14 cellular contexts compared by ENCODE assay signal in the genomic region with DNA sequence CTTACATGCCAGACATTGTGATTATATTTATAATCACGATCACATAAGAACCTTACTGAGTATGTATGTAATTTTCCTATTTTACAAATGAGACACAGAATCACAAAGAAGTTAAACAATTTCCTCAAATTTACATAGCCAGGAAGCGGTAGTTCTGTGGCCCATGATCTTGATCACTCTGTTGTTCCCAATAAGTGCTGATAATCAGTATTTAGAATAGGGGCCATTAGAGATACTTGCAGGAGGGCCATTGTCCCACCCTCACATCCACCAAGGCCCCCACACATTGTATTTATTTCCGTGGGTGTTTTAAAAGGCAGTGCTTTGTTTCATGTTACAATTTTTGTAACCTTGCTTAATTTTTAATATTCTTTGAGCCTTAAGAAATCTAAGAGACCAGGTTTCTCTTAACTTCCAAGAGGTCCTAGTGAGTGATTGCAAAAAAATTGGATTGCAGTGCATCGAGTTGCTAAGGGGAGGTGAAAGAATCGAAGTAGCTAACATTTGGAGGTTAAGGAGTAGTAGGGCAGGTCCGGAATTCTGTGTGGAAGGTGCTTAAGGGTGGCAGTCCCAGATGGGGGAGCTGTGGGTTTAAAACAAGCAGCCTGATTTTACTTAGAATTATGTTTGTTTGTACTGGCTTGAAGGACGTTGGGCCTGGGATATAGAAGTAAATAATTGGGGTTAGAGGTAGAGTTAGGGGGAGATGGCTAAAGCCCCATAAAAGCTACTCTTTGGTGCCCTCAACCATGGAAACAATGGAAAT.
DNase-seq lines count a peak whose midpoint lies in the region; ATAC-seq, FAIRE-seq and TF ChIP-seq lines count a peak whose summit lies in the region.
"Had no signal": no experiment of that assay in that cellular context is flagged by ENCODE, and none has a peak within 500 bp of the region (broad histone marks: within the 10 kb centered on the region; RNA-seq: fewer than 3 reads in every experiment).

No MANE protein-coding gene starts in this region.

- DNase-seq in D721Med (ENCODE audit: insufficient read length, low spot score), result no peak
- DNase-seq in GM12878 (ENCODE audit: low read depth, low spot score), result no peak
- DNase-seq in kidney tubule cell (ENCODE audit: low spot score), result peak; percentile 31
- DNase-seq: activated naive CD8-positive, alpha-beta T cell treated with anti-CD3 and anti-CD28 coated beads, Interleukin-2, amount 50 U/mL, for 24 hours; left cardiac atrium; NCI-H82; stimulated activated CD4-positive, alpha-beta T cell treated with anti-CD3 and anti-CD28 coated beads, Interleukin-4, amount 100 ng/mL, for 24 hours had no signal

- WGBS in GM12878 (ENCODE audit: insufficient coverage, insufficient replicate concordance, low lambda C conversion rate, missing lambda C conversion rate), result 89% methylated on average over 7 of the region's 7 CpGs

- H3F3A ChIP-seq in Loucy (ENCODE audit: low read depth), result no peaks in the 10 kb centered on the region

- TF ChIP-seq CTCF in D721Med (IDR thresholded peaks at IDR 0.05; ENCODE audit: insufficient read depth, missing control alignments), result peak; percentile 23
- TF ChIP-seq CTCF in Loucy (conservative IDR thresholded peaks at IDR 0.05; ENCODE audit: low read length), result 0 out of 2 replicates have a peak, but pooled peaks have one; percentile 14
- TF ChIP-seq CTCF in GM12878 (IDR thresholded peaks at IDR 0.05 in 2 of 3, conservative IDR thresholded peaks at IDR 0.05 in 1 of 3; ENCODE audit: control insufficient read depth in 2 of 3, extremely low read depth in 1 of 3, insufficient read depth in 1 of 3, low read depth in 3 of 3, low read length in 3 of 3), result peak in 1 of 3 experiments; percentile 12; a peak in 1 of 6 replicates

- in situ Hi-C loops in GM12878 (cut with MboI), result loop anchor here (10.0 kb wide), 1 partner anchor 711 kb away; no protein-coding TSS in a partner anchor

- H3K9me2 ChIP-seq in Loucy (replicated peaks; ENCODE audit: low read depth, low read length), result no peaks in the 10 kb centered on the region

- no peak overlapping the region for H3K27ac Mint-ChIP-seq in activated T-helper 17 cell treated with anti-CD3 and anti-CD28 coated beads, Interleukin-2, amount 50 U/mL, for 72 hours
- H3K27ac Mint-ChIP-seq: activated naive CD8-positive, alpha-beta T cell treated with anti-CD3 and anti-CD28 coated beads, Interleukin-2, amount 50 U/mL, for 24 hours had no signal

- no peak overlapping the region for H3K4me3 Mint-ChIP-seq in activated T-helper 17 cell treated with anti-CD3 and anti-CD28 coated beads, Interleukin-2, amount 50 U/mL, for 72 hours
- H3K4me3 Mint-ChIP-seq: activated naive CD8-positive, alpha-beta T cell treated with anti-CD3 and anti-CD28 coated beads, Interleukin-2, amount 50 U/mL, for 24 hours had no signal

- SMC1A ChIA-PET in GM12878 (lab: Charles Lee; ENCODE audit: uncharacterized antibody, unreplicated experiment), result interaction anchor here (0.6 to 1.5 kb wide), 3 partner anchors 292 to 581 kb away, joined by 3 to 4 read pairs (median 3); no protein-coding TSS in a partner anchor

- FAIRE-seq in D721Med (lab: Jason Lieb, UNC) (no peak), GM12878 (lab: Jason Lieb, UNC) (no peak)

- H2AFZ ChIP-seq in Loucy (ENCODE audit: low read length), result no peak overlapping the region
- H2AFZ ChIP-seq in GM12878 (ENCODE audit: control insufficient read depth, low read depth, low read length), result no peak overlapping the region
- H2AFZ ChIP-seq: parathyroid adenoma had no signal

- no peaks in the 10 kb centered on the region for H3K27me3 Mint-ChIP-seq in activated T-helper 17 cell treated with anti-CD3 and anti-CD28 coated beads, Interleukin-2, amount 50 U/mL, for 72 hours
- H3K27me3 Mint-ChIP-seq: activated naive CD8-positive, alpha-beta T cell treated with anti-CD3 and anti-CD28 coated beads, Interleukin-2, amount 50 U/mL, for 24 hours had no signal

- H3K4me3 ChIP-seq in Loucy (ENCODE audit: low read length, poor library complexity, severe bottlenecking), result no peak overlapping the region
- no peak overlapping the region for H3K4me3 ChIP-seq in GM12878

- POLR2A ChIA-PET in GM12878 (lab: Charles Lee), result no interaction called here

- H4K20me1 ChIP-seq in Loucy (ENCODE audit: insufficient read depth, low read length, poor library complexity, severe bottlenecking) (no peaks in the 10 kb centered on the region), GM12878 (ENCODE audit: control insufficient read depth, insufficient read depth) (no peaks in the 10 kb centered on the region)

- H3K36me3 ChIP-seq in Loucy (ENCODE audit: insufficient read depth, low read length), result no peaks in the 10 kb centered on the region
- no peaks in the 10 kb centered on the region for H3K36me3 ChIP-seq in GM12878 (ENCODE audit: control insufficient read depth in 2 of 2, insufficient read depth in 2 of 2, low read length in 1 of 2)

- no peaks in the 10 kb centered on the region for H3K9me3 Mint-ChIP-seq in activated T-helper 17 cell treated with anti-CD3 and anti-CD28 coated beads, Interleukin-2, amount 50 U/mL, for 72 hours

- BruUV-seq in GM12878 (replicated peaks; lab: Mats Ljungman, UMichigan), result no TSS peak

- H3K36me3 Mint-ChIP-seq in activated T-helper 17 cell treated with anti-CD3 and anti-CD28 coated beads, Interleukin-2, amount 50 U/mL, for 72 hours (ENCODE audit: low read depth), result no peaks in the 10 kb centered on the region

- CTCF ChIA-PET in GM12878 (lab: Yijun Ruan, JAX), result interaction anchor here (1.1 to 3.3 kb wide), 3 partner anchors 309 to 715 kb away, joined by 4 to 13 read pairs (median 12); no protein-coding TSS in a partner anchor

- TF ChIP-seq POLR2A in GM12878 (IDR thresholded peaks at IDR 0.05; ENCODE audit: low read depth, low read length), result no peak

- H3K4me2 ChIP-seq in Loucy (ENCODE audit: low read depth, low read length, poor library complexity, severe bottlenecking), result no peak overlapping the region
- H3K4me2 ChIP-seq in GM12878 (ENCODE audit: control insufficient read depth, insufficient read depth), result no peak overlapping the region
- H3K4me2 ChIP-seq: KMS-11 had no signal

- H3K4me1 ChIP-seq in Loucy (ENCODE audit: insufficient read depth, low read length, poor library complexity, severe bottlenecking), result peaks cover 30% of the 10 kb centered on the region
- H3K4me1 ChIP-seq in GM12878 (ENCODE audit: control insufficient read depth, insufficient read depth, low read length), result peaks cover 18% of the 10 kb centered on the region; the same call in 1 of the 2 replicates
- H3K4me1 ChIP-seq: parathyroid adenoma had no signal

- H3K79me2 ChIP-seq in Loucy (ENCODE audit: insufficient read depth, low read length) (0 out of 2 replicates have a peak, but pooled peaks cover 3% of the 10 kb centered on the region), GM12878 (ENCODE audit: control insufficient read depth, insufficient read depth, low read length) (no peaks in the 10 kb centered on the region)
- H3K79me2 ChIP-seq: parathyroid adenoma had no signal

- TF ChIP-seq EP300 in GM12878 (IDR thresholded peaks at IDR 0.05; ENCODE audit: borderline replicate concordance in 1 of 2, control insufficient read depth in 1 of 2, low read depth in 2 of 2, low read length in 2 of 2), result no peak

- H3K27me3 ChIP-seq in Loucy (ENCODE audit: insufficient read depth, low read length, poor library complexity, severe bottlenecking) (no peaks in the 10 kb centered on the region), GM12878 (replicated peaks in 1 of 2; ENCODE audit: control insufficient read depth in 2 of 2, insufficient read depth in 2 of 2, low read length in 1 of 2) (no peaks in the 10 kb centered on the region)

- intact Hi-C loops in GM12878 (cut with micrococcal nuclease; ENCODE audit: unreplicated experiment), result loop anchor here (10.0 kb wide), 1 partner anchor 311 kb away; no protein-coding TSS in a partner anchor

- TF ChIP-seq RAD21 in GM12878 (IDR thresholded peaks at IDR 0.05; ENCODE audit: insufficient read depth, low read depth, low read length), result 0 out of 2 replicates have a peak, but pooled peaks have one; percentile 17

- H3K9ac ChIP-seq in Loucy (ENCODE audit: low read depth, low read length, poor library complexity, severe bottlenecking) (no peak overlapping the region), GM12878 (ENCODE audit: control insufficient read depth, insufficient read depth, low read length) (no peak overlapping the region)
- H3K9ac ChIP-seq: KMS-11, parathyroid adenoma had no signal

- peaks cover 16% of the 10 kb centered on the region for H3K4me1 Mint-ChIP-seq in activated T-helper 17 cell treated with anti-CD3 and anti-CD28 coated beads, Interleukin-2, amount 50 U/mL, for 72 hours

- no peak overlapping the region for H3K27ac ChIP-seq in GM12878 (ENCODE audit: control insufficient read depth, insufficient read depth)
- H3K27ac ChIP-seq: KMS-11, parathyroid adenoma had no signal

- H3K9me3 ChIP-seq in Loucy (ENCODE audit: insufficient read depth, low read depth, low read length), result no peaks in the 10 kb centered on the region
- H3K9me3 ChIP-seq in GM12878 (replicated peaks; ENCODE audit: control insufficient read depth, insufficient read depth, low read length), result no peaks in the 10 kb centered on the region; the same call in 2 of the 3 replicates

- ATAC-seq in GM12878 (no peak), HG03135 (IDR thresholded peaks at IDR 0.05; ENCODE audit: unreplicated experiment) (no peak), HG02852 (IDR thresholded peaks at IDR 0.05; ENCODE audit: unreplicated experiment) (no peak), HG03442 (IDR thresholded peaks at IDR 0.05; ENCODE audit: unreplicated experiment) (no peak)
- no peak for ATAC-seq in activated T-helper 17 cell treated with anti-CD3 and anti-CD28 coated beads, Interleukin-2, amount 50 U/mL, for 72 hours (replicated peaks)
- ATAC-seq: activated naive CD8-positive, alpha-beta T cell treated with anti-CD3 and anti-CD28 coated beads, Interleukin-2, amount 50 U/mL, for 24 hours; left cardiac atrium had no signal

- RAD21 ChIA-PET in GM12878 (lab: Charles Lee; ENCODE audit: unreplicated experiment), result interaction anchor here (1.4 to 3.3 kb wide), 4 partner anchors 130 to 719 kb away, joined by 4 to 16 read pairs (median 9); partner anchors contain the start of gene SOX4

TF ChIP-seq in GM12878, 131 proteins besides CTCF, POLR2A, EP300 and RAD21 (continues in another document):
- TF ChIP-seq, protein P1, sequence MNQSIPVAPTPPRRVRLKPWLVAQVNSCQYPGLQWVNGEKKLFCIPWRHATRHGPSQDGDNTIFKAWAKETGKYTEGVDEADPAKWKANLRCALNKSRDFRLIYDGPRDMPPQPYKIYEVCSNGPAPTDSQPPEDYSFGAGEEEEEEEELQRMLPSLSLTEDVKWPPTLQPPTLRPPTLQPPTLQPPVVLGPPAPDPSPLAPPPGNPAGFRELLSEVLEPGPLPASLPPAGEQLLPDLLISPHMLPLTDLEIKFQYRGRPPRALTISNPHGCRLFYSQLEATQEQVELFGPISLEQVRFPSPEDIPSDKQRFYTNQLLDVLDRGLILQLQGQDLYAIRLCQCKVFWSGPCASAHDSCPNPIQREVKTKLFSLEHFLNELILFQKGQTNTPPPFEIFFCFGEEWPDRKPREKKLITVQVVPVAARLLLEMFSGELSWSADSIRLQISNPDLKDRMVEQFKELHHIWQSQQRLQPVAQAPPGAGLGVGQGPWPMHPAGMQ (IDR thresholded peaks at IDR 0.05; ENCODE audit: borderline replicate concordance), result no peak
- no peak for TF ChIP-seq NFIC (IDR thresholded peaks at IDR 0.05; ENCODE audit: low read depth, low read length)
- no peak for TF ChIP-seq YBX1 (IDR thresholded peaks at IDR 0.05)
- TF ChIP-seq SMARCA5 (IDR thresholded peaks at IDR 0.05), result no peak
- no peak for TF ChIP-seq RBBP5 (conservative IDR thresholded peaks at IDR 0.05)
